1 cellular context compared by ENCODE assay signal in genomic region chr6:112087136-112087908, GRCh38.
TF ChIP-seq lines count a peak whose summit lies in the region.

Gene FAM229B, plus strand, starts transcription at chr6:112087591. Its CDS starts 11,693 bp downstream, at chr6:112099284.
Gene TUBE1, minus strand, starts transcription at chr6:112087482. Its CDS starts 48 bp downstream, at chr6:112087434.

TF ChIP-seq in K562, 482 proteins besides CTCF, POLR2A, EP300 and RAD21 (continued from another document and continues in another):
- TF ChIP-seq BCLAF1 (IDR thresholded peaks at IDR 0.05; ENCODE audit: borderline replicate concordance in 1 of 2, control insufficient read depth in 1 of 2, low read depth in 2 of 2, low read length in 1 of 2), result no peak
- TF ChIP-seq SMAD1 (IDR thresholded peaks at IDR 0.05; ENCODE audit: low read depth, low read length, partially characterized antibody), result no peak
- no peak for TF ChIP-seq ZNF551 (CRISPR knock-in tag; IDR thresholded peaks at IDR 0.05)
- no peak for TF ChIP-seq ZNF75A (CRISPR knock-in tag; IDR thresholded peaks at IDR 0.05)
- TF ChIP-seq PURB (CRISPR knock-in tag; IDR thresholded peaks at IDR 0.05; ENCODE audit: low read depth), result no peak
- no peak for TF ChIP-seq DNMT1 (IDR thresholded peaks at IDR 0.05)
- no peak for TF ChIP-seq PRPF4 (IDR thresholded peaks at IDR 0.05; ENCODE audit: insufficient read depth, low read depth, low read length, poor library complexity, severe bottlenecking)
- no peak for TF ChIP-seq ZNF518B (CRISPR knock-in tag; IDR thresholded peaks at IDR 0.05)
- TF ChIP-seq ZBTB17 (CRISPR knock-in tag; IDR thresholded peaks at IDR 0.05), result peak; percentile 7; the same call in 1 of the 2 replicates
- TF ChIP-seq RNF2 (IDR thresholded peaks at IDR 0.05), result no peak
- peak; percentile 95 for TF ChIP-seq SUPT5H (IDR thresholded peaks at IDR 0.05)
- TF ChIP-seq GTF3C2 (IDR thresholded peaks at IDR 0.05; ENCODE audit: borderline replicate concordance, extremely low read depth, insufficient read length), result no peak
- 0 out of 2 replicates have a peak, but pooled peaks have one; percentile 33 for TF ChIP-seq FOXK1 (CRISPR knock-in tag; IDR thresholded peaks at IDR 0.05; ENCODE audit: borderline replicate concordance)
- TF ChIP-seq RCOR1 (IDR thresholded peaks at IDR 0.05; ENCODE audit: borderline replicate concordance in 1 of 2, low read depth in 2 of 2, low read length in 2 of 2), result 0 out of 4 replicates have a peak, but pooled peaks of 1 of the 2 experiments have one; percentile 33
- TF ChIP-seq CSDE1 (IDR thresholded peaks at IDR 0.05), result peak in 1 of 2 experiments; percentile 75; a peak in 1 of 4 replicates
- TF ChIP-seq KDM5B (IDR thresholded peaks at IDR 0.05; ENCODE audit: insufficient replicate concordance, low read depth, low read length), result peak; percentile 91
- TF ChIP-seq MLLT1 (IDR thresholded peaks at IDR 0.05), result peak in 1 of 2 experiments; percentile 34; a peak in 1 of 4 replicates
- 0 out of 2 replicates have a peak, but pooled peaks have one; percentile 9 for TF ChIP-seq FOSL1 (tag; conservative IDR thresholded peaks at IDR 0.05)
- no peak for TF ChIP-seq NFE2 (IDR thresholded peaks at IDR 0.05; ENCODE audit: low read depth)
- no peak for TF ChIP-seq CEBPG (CRISPR knock-in tag; IDR thresholded peaks at IDR 0.05)
- TF ChIP-seq CEBPG (tag; conservative IDR thresholded peaks at IDR 0.05 in 1 of 2, IDR thresholded peaks at IDR 0.05 in 1 of 2), result 0 out of 4 replicates have a peak, but pooled peaks of 1 of the 2 experiments have one; percentile 39
- TF ChIP-seq KAT8 (IDR thresholded peaks at IDR 0.05; ENCODE audit: low read depth), result no peak
- TF ChIP-seq ZNF717 (CRISPR knock-in tag; IDR thresholded peaks at IDR 0.05), result no peak
- 0 out of 2 replicates have a peak, but pooled peaks have one; percentile 43 for TF ChIP-seq TOE1 (IDR thresholded peaks at IDR 0.05; ENCODE audit: borderline replicate concordance)
- no peak for TF ChIP-seq TOE1 (CRISPR knock-in tag; IDR thresholded peaks at IDR 0.05; ENCODE audit: borderline replicate concordance, low read depth)
- TF ChIP-seq FOXJ2 (tag; IDR thresholded peaks at IDR 0.05), result peak; percentile 84
- TF ChIP-seq SMAD3 (CRISPR knock-in tag; conservative IDR thresholded peaks at IDR 0.05), result no peak
- peak; percentile 88 for TF ChIP-seq CREM (IDR thresholded peaks at IDR 0.05; ENCODE audit: low read depth)
- no peak for TF ChIP-seq SMARCA4 (IDR thresholded peaks at IDR 0.05)
- peak; percentile 69; the same call in 1 of the 2 replicates for TF ChIP-seq CTBP1 (IDR thresholded peaks at IDR 0.05; ENCODE audit: borderline replicate concordance)
- no peak for TF ChIP-seq ZFP30 (CRISPR knock-in tag; IDR thresholded peaks at IDR 0.05; ENCODE audit: borderline replicate concordance)
- 0 out of 2 replicates have a peak, but pooled peaks have one; percentile 55 for TF ChIP-seq ZHX1 (conservative IDR thresholded peaks at IDR 0.05; ENCODE audit: low read length)
- TF ChIP-seq POLR2B (IDR thresholded peaks at IDR 0.05; ENCODE audit: low read depth, partially characterized antibody), result peak; percentile 88
- TF ChIP-seq ARNT (IDR thresholded peaks at IDR 0.05), result no peak
- no peak for TF ChIP-seq U2AF2 (optimal IDR thresholded peaks at IDR 0.05; ENCODE audit: low read depth, low read length)
- peak; percentile 97 for TF ChIP-seq RFX1 (IDR thresholded peaks at IDR 0.05)
- TF ChIP-seq ZNF146 (CRISPR knock-in tag; IDR thresholded peaks at IDR 0.05; ENCODE audit: unreplicated experiment), result no peak
- no peak for TF ChIP-seq SLC30A9 (CRISPR knock-in tag; IDR thresholded peaks at IDR 0.05)
- TF ChIP-seq USF2 (CRISPR knock-in tag; IDR thresholded peaks at IDR 0.05), result no peak
- TF ChIP-seq RHOXF2B (CRISPR knock-in tag; conservative IDR thresholded peaks at IDR 0.05), result no peak
- TF ChIP-seq CXXC5 (CRISPR knock-in tag; IDR thresholded peaks at IDR 0.05), result peak; percentile 46; the same call in 1 of the 2 replicates
- no peak for TF ChIP-seq TCF7 (IDR thresholded peaks at IDR 0.05; ENCODE audit: borderline replicate concordance)
- no peak for TF ChIP-seq ZBTB9 (CRISPR knock-in tag; IDR thresholded peaks at IDR 0.05)
- TF ChIP-seq GABPB1 (CRISPR knock-in tag; IDR thresholded peaks at IDR 0.05), result peak; percentile 23; the same call in 1 of the 2 replicates
- TF ChIP-seq DACH1 (IDR thresholded peaks at IDR 0.05; ENCODE audit: partially characterized antibody), result no peak
- peak; percentile 51 for TF ChIP-seq NEUROD1 (IDR thresholded peaks at IDR 0.05; ENCODE audit: borderline replicate concordance, low read depth, low read length, partially characterized antibody)
- TF ChIP-seq USF1 (CRISPR knock-in tag; IDR thresholded peaks at IDR 0.05), result 0 out of 2 replicates have a peak, but pooled peaks have one; percentile 23
- no peak for TF ChIP-seq RBM39 (optimal IDR thresholded peaks at IDR 0.05; ENCODE audit: low read depth, low read length)
- TF ChIP-seq BDP1 (IDR thresholded peaks at IDR 0.05; ENCODE audit: insufficient read depth, insufficient read length), result no peak
- TF ChIP-seq NCOR1 (IDR thresholded peaks at IDR 0.05), result no peak
- TF ChIP-seq NR2C1 (IDR thresholded peaks at IDR 0.05), result no peak
- no peak for TF ChIP-seq NR2C1 (tag; IDR thresholded peaks at IDR 0.05)
- no peak for TF ChIP-seq PCBP2 (IDR thresholded peaks at IDR 0.05; ENCODE audit: low read depth, low read length, poor library complexity, severe bottlenecking)
- peak; percentile 52; the same call in 1 of the 2 replicates for TF ChIP-seq JUND (IDR thresholded peaks at IDR 0.05; ENCODE audit: borderline replicate concordance, low read depth, low read length)
- TF ChIP-seq JUND (tag; IDR thresholded peaks at IDR 0.05; ENCODE audit: borderline replicate concordance, low read depth, low read length), result no peak
